11 cellular contexts compared by ENCODE assay signal in genomic region chr1:200741808-200742207, GRCh38. TPM values are rescaled to one million over a fixed set of nuclear protein-coding genes. Genes with fewer than 3 reads are reported as not detected.
DNase-seq lines count a peak whose midpoint lies in the region; TF ChIP-seq lines count a peak whose summit lies in the region.
"Had no signal": no experiment of that assay in that cellular context is flagged by ENCODE, and none has a peak within 500 bp of the region (broad histone marks: within the 10 kb centered on the region; RNA-seq: fewer than 3 reads in every experiment).

No MANE protein-coding gene starts in this region.

- no peaks in the 10 kb centered on the region for H3K9me3 ChIP-seq in HUES48 (ENCODE audit: control insufficient read depth, insufficient read depth, low read length)

- peaks cover 13% of the 10 kb centered on the region for H3K4me1 ChIP-seq in HUES48 (ENCODE audit: control insufficient read depth, insufficient read depth, low read length)

- H3K27ac ChIP-seq in HUES48 (ENCODE audit: low read depth, low read length): no peak overlapping the region

- H3K4me3 ChIP-seq in BJ (ENCODE audit: low read depth, low read length) (peak overlapping the region; percentile 84), HUES48 (ENCODE audit: low read depth, low read length) (peak overlapping the region; percentile 89)

- no peak for TF ChIP-seq CTCF in BJ (IDR thresholded peaks at IDR 0.05; ENCODE audit: insufficient read depth, low read depth, low read length)
- TF ChIP-seq CTCF in chondrocyte (IDR thresholded peaks at IDR 0.05): no peak
- TF ChIP-seq CTCF in nephron progenitor cell (IDR thresholded peaks at IDR 0.05): no peak

- peak overlapping the region; percentile 100 for H3K4me3 Mint-ChIP-seq in chondrocyte (ENCODE audit: unreplicated experiment)
- H3K4me3 Mint-ChIP-seq in nephron progenitor cell: peak overlapping the region; percentile 100

- H3K27ac Mint-ChIP-seq in chondrocyte (ENCODE audit: unreplicated experiment): peak overlapping the region; percentile 67
- no peak overlapping the region for H3K27ac Mint-ChIP-seq in nephron progenitor cell

- no peaks in the 10 kb centered on the region for H3K27me3 ChIP-seq in BJ (ENCODE audit: control insufficient read depth, insufficient read depth, low read length)
- H3K27me3 ChIP-seq in HUES48 (ENCODE audit: control insufficient read depth, insufficient read depth, low read length): peaks cover 7% of the 10 kb centered on the region; the same call in 1 of the 2 replicates

- no peak overlapping the region for H3K9ac ChIP-seq in HUES48 (ENCODE audit: low read depth, low read length)

- H3K27me3 Mint-ChIP-seq in chondrocyte (ENCODE audit: low read depth) (no peaks in the 10 kb centered on the region), nephron progenitor cell (ENCODE audit: low read depth, poor library complexity) (no peaks in the 10 kb centered on the region)

- peaks cover 5% of the 10 kb centered on the region for H3K36me3 Mint-ChIP-seq in chondrocyte (ENCODE audit: low read depth)
- H3K36me3 Mint-ChIP-seq in nephron progenitor cell (ENCODE audit: low read depth): peaks cover 28% of the 10 kb centered on the region

- no peaks in the 10 kb centered on the region for H3K9me3 Mint-ChIP-seq in chondrocyte (ENCODE audit: low read depth)
- peaks cover 5% of the 10 kb centered on the region for H3K9me3 Mint-ChIP-seq in nephron progenitor cell

- DNase-seq in BJ (ENCODE audit: low read depth) (no peak), chondrocyte (ENCODE audit: low spot score) (no peak), nephron progenitor cell (no peak), C1 segment of cervical spinal cord (lab: John Stamatoyannopoulos, UW) (no peak), NCI-H524 treated with DMSO at 0.1 percent for 48 hours (lab: John Stamatoyannopoulos, UW) (no peak), anterior cingulate cortex (lab: John Stamatoyannopoulos, UW) (no peak)
- DNase-seq in stimulated activated naive CD4-positive, alpha-beta T cell (lab: John Stamatoyannopoulos, UW): no peak
- DNase-seq: activated naive CD4-positive, alpha-beta T cell; HCEC 1CT; SW 1271 had no signal

- peaks cover 55% of the 10 kb centered on the region for H3K4me1 Mint-ChIP-seq in chondrocyte (ENCODE audit: low read depth)
- peaks cover 62% of the 10 kb centered on the region for H3K4me1 Mint-ChIP-seq in nephron progenitor cell

- POLR2A ChIA-PET in BJ (lab: Charles Lee): no interaction called here

- CTCF ChIA-PET in BJ (lab: Yijun Ruan, JAX): no interaction called here

- H3K36me3 ChIP-seq in BJ (ENCODE audit: control insufficient read depth, insufficient read depth, low read length) (no peaks in the 10 kb centered on the region), HUES48 (ENCODE audit: control insufficient read depth, insufficient read depth, low read length) (no peaks in the 10 kb centered on the region)

RNA-seq across cellular contexts. Expression of gene CAMSAP2, which starts 3.1 kb away (rescaled TPM):
- 7.5 and 16.4 TPM in 2 replicates for polyA plus RNA-seq in BJ (2011; rRNA removed)
- 13.7 and 14.2 TPM in 2 replicates for polyA minus RNA-seq in BJ (2011; rRNA and poly(A)+ RNA removed)
- 46.7 to 51.8 TPM (median 51.7 TPM) in 3 replicates for total RNA-seq in chondrocyte
